In genomic region chr15:65384895-65385867, GRCh38 we compare ENCODE assay signal across 8 cellular contexts. TPM values are rescaled to one million over a fixed set of nuclear protein-coding genes. Genes with fewer than 3 reads are reported as not detected.
DNase-seq lines count a peak whose midpoint lies in the region; ATAC-seq and TF ChIP-seq lines count a peak whose summit lies in the region.

No MANE protein-coding gene starts in this region.

- peaks cover 13% of the 10 kb centered on the region for H3K4me1 Mint-ChIP-seq in activated CD4-positive, alpha-beta T cell treated with anti-CD3 and anti-CD28 coated beads, Interleukin-2, amount 10 ng/mL, durations not matched to agents 7 days and 5 days

- CTCF ChIA-PET in activated CD4-positive, alpha-beta T cell treated with anti-CD3 and anti-CD28 coated beads, Interleukin-2, amount 10 ng/mL, durations not matched to agents 7 days and 5 days (lab: Charles Lee) = interaction anchor here (0.6 to 3.1 kb wide), 21 partner anchors 8 to 1226 kb away, joined by 3 to 19 read pairs (median 4); partner anchors contain the start of genes RAB11A and RNU5B-1

- H3K9me3 Mint-ChIP-seq in activated CD4-positive, alpha-beta T cell treated with anti-CD3 and anti-CD28 coated beads, Interleukin-2, amount 10 ng/mL, durations not matched to agents 7 days and 5 days = no peaks in the 10 kb centered on the region

- no peaks in the 10 kb centered on the region for H3K27me3 ChIP-seq in colonic mucosa

- H3K4me3 Mint-ChIP-seq in activated CD4-positive, alpha-beta T cell treated with anti-CD3 and anti-CD28 coated beads, Interleukin-2, amount 10 ng/mL, durations not matched to agents 7 days and 5 days = peak overlapping the region; percentile 73

- peak overlapping the region; percentile 33 for H3K4me3 ChIP-seq in colonic mucosa

- no peaks in the 10 kb centered on the region for H3K36me3 Mint-ChIP-seq in activated CD4-positive, alpha-beta T cell treated with anti-CD3 and anti-CD28 coated beads, Interleukin-2, amount 10 ng/mL, durations not matched to agents 7 days and 5 days (ENCODE audit: low read depth)

- peaks cover 8% of the 10 kb centered on the region for H3K4me1 ChIP-seq in colonic mucosa

- TF ChIP-seq CTCF in colonic mucosa (IDR thresholded peaks at IDR 0.05) = peak; percentile 74

- peak overlapping the region; percentile 48 to 50 for H3K9ac ChIP-seq in colonic mucosa (ENCODE audit: low read depth in 2 of 2, low read length in 2 of 2)

- H3K27ac Mint-ChIP-seq in activated CD4-positive, alpha-beta T cell treated with anti-CD3 and anti-CD28 coated beads, Interleukin-2, amount 10 ng/mL, durations not matched to agents 7 days and 5 days = no peak overlapping the region

- peak; percentile 93 for DNase-seq in GM03348 (ENCODE audit: low spot score)
- DNase-seq in NCI-H524 treated with DMSO at 0.1 percent for 48 hours (lab: John Stamatoyannopoulos, UW) = peak; percentile 68
- peak; percentile 87 for DNase-seq in activated CD4-positive, alpha-beta T cell treated with anti-CD3 and anti-CD28 coated beads, Interleukin-2, amount 10 ng/mL, durations not matched to agents 7 days and 5 days
- DNase-seq in colonic mucosa = peak; percentile 90
- DNase-seq in left colon = peak; percentile 74 to 89
- peak; percentile 85 for DNase-seq in stimulated activated CD4-positive, alpha-beta T cell treated with anti-CD3 and anti-CD28 coated beads, Interleukin-1b, Interleukin-23, amount 100 ng/mL, for 48 hours

- ATAC-seq in HG03196 (IDR thresholded peaks at IDR 0.05; ENCODE audit: unreplicated experiment) (peak; percentile 48), left colon (peak; percentile 96), HG02623 (IDR thresholded peaks at IDR 0.05; ENCODE audit: unreplicated experiment) (no peak)

- no peaks in the 10 kb centered on the region for H3K36me3 ChIP-seq in colonic mucosa

- no peak overlapping the region for H3K27ac ChIP-seq in colonic mucosa

- intact Hi-C loops in colonic mucosa (cut with DNase I) (loop anchor here (1.0 kb wide), 1 partner anchor 67 kb away; no protein-coding TSS in a partner anchor), left colon (cut with DNase I, micrococcal nuclease) (loop anchor here (2.0 to 5.0 kb wide), 2 partner anchors 66 to 68 kb away; no protein-coding TSS in a partner anchor)

- peaks cover 28% of the 10 kb centered on the region for H3K27me3 Mint-ChIP-seq in activated CD4-positive, alpha-beta T cell treated with anti-CD3 and anti-CD28 coated beads, Interleukin-2, amount 10 ng/mL, durations not matched to agents 7 days and 5 days

- H3K9me3 ChIP-seq in colonic mucosa = no peaks in the 10 kb centered on the region

- POLR2A ChIA-PET in activated CD4-positive, alpha-beta T cell treated with anti-CD3 and anti-CD28 coated beads, Interleukin-2, amount 10 ng/mL, durations not matched to agents 7 days and 5 days (lab: Charles Lee) = interaction anchor here (0.5 kb wide), 1 partner anchor 85 kb away, joined by 3 read pairs; no protein-coding TSS in a partner anchor

RNA-seq across cellular contexts. Expression of gene IGDCC3, which starts 7.4 kb away (rescaled TPM):
- not detected for total RNA-seq in activated CD4-positive, alpha-beta T cell treated with anti-CD3 and anti-CD28 coated beads, Interleukin-2, amount 10 ng/mL, durations not matched to agents 7 days and 5 days
- total RNA-seq in colonic mucosa (under 1 TPM in 1 of 2 donors, not detected in 1; 0.12 TPM), left colon (under 1 TPM in 1 of 2 donors, not detected in 1; 0.25 TPM)

RNA-seq across cellular contexts. Expression of gene IGDCC4, which starts 37.6 kb away (rescaled TPM):
- under 1 TPM; 0.06 to 0.12 TPM for total RNA-seq in activated CD4-positive, alpha-beta T cell treated with anti-CD3 and anti-CD28 coated beads, Interleukin-2, amount 10 ng/mL, durations not matched to agents 7 days and 5 days
- total RNA-seq in colonic mucosa (1 to 10 TPM in 1 of 2 donors, under 1 TPM in 1; 0.96 to 1.9 TPM), left colon (1 to 10 TPM in 1 of 2 donors, under 1 TPM in 1; 0.43 to 1.7 TPM)
